16 cellular contexts compared by ENCODE assay signal in genomic region chr1:6959491-6959890, GRCh38.
A peak's percentile ranks its signal among the peaks of the same experiment; 100 is the strongest.
DNase-seq lines count a peak whose midpoint lies in the region; ATAC-seq and TF ChIP-seq lines count a peak whose summit lies in the region.
"Had no signal": no experiment of that assay in that cellular context is flagged by ENCODE, and none has a peak within 500 bp of the region (broad histone marks: within the 10 kb centered on the region; RNA-seq: fewer than 3 reads in every experiment).

No MANE protein-coding gene starts in this region.

- in situ Hi-C loops in Panc1 (cut with HindIII; ENCODE audit: low pct_unique_long_range_greater_than_20kb, low sequenced_read_pairs), result no loop called here
- in situ Hi-C loops in gastrocnemius medialis (cut with MboI; ENCODE audit: low sequenced_read_pairs in 4 of 4), result no loop called here

- TF ChIP-seq CTCF in Panc1 (IDR thresholded peaks at IDR 0.05) (no peak), gastrocnemius medialis (IDR thresholded peaks at IDR 0.05 in 4 of 5, conservative IDR thresholded peaks at IDR 0.05 in 1 of 5) (no peak)

- peak overlapping the region; percentile 66; the same call in 1 of the 2 replicates for H3K27ac ChIP-seq in Panc1 (ENCODE audit: low read length)
- peak overlapping the region; percentile 66 to 86 (median 71) for H3K27ac ChIP-seq in gastrocnemius medialis
- H3K27ac ChIP-seq: PC-9 had no signal

- no peak for TF ChIP-seq POLR2A in gastrocnemius medialis (IDR thresholded peaks at IDR 0.05)

- H3K4me3 ChIP-seq in Panc1 (ENCODE audit: low read depth in 2 of 2, low read length in 2 of 2) (no peak overlapping the region), gastrocnemius medialis (no peak overlapping the region)
- H3K4me3 ChIP-seq: PC-9 had no signal

- ATAC-seq in Panc1 (no peak), gastrocnemius medialis (no peak)

- POLR2A ChIA-PET in Panc1 (lab: Charles Lee), result no interaction called here

- no peaks in the 10 kb centered on the region for H3K9me3 ChIP-seq in Panc1 (ENCODE audit: control insufficient read depth, insufficient read depth, low read depth, low read length)
- no peaks in the 10 kb centered on the region for H3K9me3 ChIP-seq in gastrocnemius medialis
- H3K9me3 ChIP-seq: SK-N-SH had no signal

- peaks cover 20% of the 10 kb centered on the region for H3K4me1 ChIP-seq in Panc1 (ENCODE audit: control insufficient read depth, insufficient read depth, low read length)
- peaks cover 21 to 25% of the 10 kb centered on the region in 2 donors for H3K4me1 ChIP-seq in gastrocnemius medialis

- CTCF ChIA-PET in Panc1 (lab: Charles Lee), result no interaction called here

- intact Hi-C loops in Panc1 (cut with micrococcal nuclease; ENCODE audit: unreplicated experiment) (no loop called here), gastrocnemius medialis (cut with DNase I; ENCODE audit: low total_unique reads) (no loop called here)

- H3K27me3 ChIP-seq in Panc1 (ENCODE audit: control insufficient read depth, insufficient read depth, low read length) (no peaks in the 10 kb centered on the region), gastrocnemius medialis (no peaks in the 10 kb centered on the region)

- H3K36me3 ChIP-seq in Panc1 (ENCODE audit: control insufficient read depth, insufficient read depth, low read length) (no peaks in the 10 kb centered on the region), gastrocnemius medialis (no peaks in the 10 kb centered on the region)

- BruUV-seq in Panc1 (replicated peaks; lab: Mats Ljungman, UMichigan), result no TSS peak

- DNase-seq in NCI-H82 (lab: John Stamatoyannopoulos, UW), result peak; percentile 31
- DNase-seq in NCI-H82 treated with DMSO at 0.1 percent for 48 hours (lab: John Stamatoyannopoulos, UW; ENCODE audit: unreplicated experiment), result no peak
- DNase-seq in Panc1 (ENCODE audit: low read depth, low spot score), result no peak
- DNase-seq in kidney glomerular epithelial cell (lab: John Stamatoyannopoulos, UW), result peak; percentile 29
- no peak for DNase-seq in gastrocnemius medialis
- no peak for DNase-seq in EL
- no peak for DNase-seq in GM03348 (ENCODE audit: low spot score)
- no peak for DNase-seq in NCI-H345 treated with DMSO at 0.1 percent for 48 hours (lab: John Stamatoyannopoulos, UW; ENCODE audit: unreplicated experiment)
- DNase-seq: 8988T, DMS 273 treated with DMSO at 0.1 percent for 48 hours, H9, NCI-H187 treated with DMSO at 0.1 percent for 48 hours, NCI-H345, NCI-H748 treated with DMSO at 0.1 percent for 48 hours, PC-9 had no signal

Comparison
In these comparisons a context has a peak if more than half of its experiments do, and no peak if none do; other contexts are left out.
1. DNase-seq: peak in NCI-H82 (single experiment) and kidney glomerular epithelial cell (single experiment); none in NCI-H82 treated with DMSO at 0.1 percent for 48 hours (single experiment), Panc1 (single experiment), gastrocnemius medialis (0 of 2), EL (single experiment), GM03348 (single experiment) and NCI-H345 treated with DMSO at 0.1 percent for 48 hours (single experiment).